Comparison of ENCODE assay signal across 10 cellular contexts in genomic region chr3:150528359-150528797, GRCh38. TPM values are rescaled to one million over a fixed set of nuclear protein-coding genes. Genes with fewer than 3 reads are reported as not detected.
DNase-seq lines count a peak whose midpoint lies in the region; ATAC-seq and TF ChIP-seq lines count a peak whose summit lies in the region.
"Had no signal": no experiment of that assay in that cellular context is flagged by ENCODE, and none has a peak within 500 bp of the region (broad histone marks: within the 10 kb centered on the region; RNA-seq: fewer than 3 reads in every experiment).

No MANE protein-coding gene starts in this region.

- no peaks in the 10 kb centered on the region for H3K79me2 ChIP-seq in GM23338 (replicated peaks; ENCODE audit: insufficient read depth)
- no peaks in the 10 kb centered on the region for H3K79me2 ChIP-seq in SU-DHL-6 (ENCODE audit: insufficient read depth, low read length)

- DNase-seq in AG09319 (ENCODE audit: extremely low read depth, low read depth) (peak; percentile 30), GM23338 (ENCODE audit: low spot score) (no peak), posterior cingulate gyrus (no peak)
- no peak for DNase-seq in effector memory CD4-positive, alpha-beta T cell
- no peak for DNase-seq in activated CD4-positive, alpha-beta T cell treated with anti-CD3 and anti-CD28 coated beads, Interleukin-2, amount 50 U/mL, for 48 hours
- DNase-seq: NCI-H1930 had no signal

- H3K9me3 Mint-ChIP-seq in GM23338 = no peaks in the 10 kb centered on the region
- H3K9me3 Mint-ChIP-seq: activated naive CD4-positive, alpha-beta T cell treated with anti-CD3 and anti-CD28 coated beads, Interleukin-2, amount 50 U/mL, for 24 hours had no signal

- H3K27ac ChIP-seq in GM23338 (ENCODE audit: low read depth) = 0 out of 2 replicates have a peak overlapping the region, but pooled peaks have one; percentile 6
- H3K27ac ChIP-seq in SU-DHL-6 (ENCODE audit: low read depth, low read length) = no peak overlapping the region
- H3K27ac ChIP-seq in iPS-20b (ENCODE audit: low read length) = no peak overlapping the region
- no peak overlapping the region for H3K27ac ChIP-seq in effector memory CD4-positive, alpha-beta T cell (ENCODE audit: insufficient read depth, low read length, poor library complexity, severe bottlenecking)

- H3K36me3 ChIP-seq in GM23338 (ENCODE audit: insufficient read depth) = no peaks in the 10 kb centered on the region
- no peaks in the 10 kb centered on the region for H3K36me3 ChIP-seq in SU-DHL-6 (ENCODE audit: low read length)
- no peaks in the 10 kb centered on the region for H3K36me3 ChIP-seq in iPS-20b (ENCODE audit: insufficient read depth, low read depth, low read length)
- H3K36me3 ChIP-seq in effector memory CD4-positive, alpha-beta T cell (ENCODE audit: control insufficient read depth, insufficient read depth, low read length) = no peaks in the 10 kb centered on the region

- H3K9me2 ChIP-seq in GM23338 (ENCODE audit: insufficient read depth) = no peaks in the 10 kb centered on the region
- H3K9me2 ChIP-seq in SU-DHL-6 (replicated peaks; ENCODE audit: insufficient read depth, low read length) = no peaks in the 10 kb centered on the region

- H3K4me3 ChIP-seq in GM23338 = peak overlapping the region; percentile 21; the same call in 1 of the 2 replicates
- no peak overlapping the region for H3K4me3 ChIP-seq in SU-DHL-6 (ENCODE audit: insufficient read depth, low read length, poor library complexity, severe bottlenecking)
- H3K4me3 ChIP-seq in iPS-20b (ENCODE audit: low read length) = peak overlapping the region; percentile 48; the same call in 1 of the 2 replicates
- H3K4me3 ChIP-seq in effector memory CD4-positive, alpha-beta T cell (ENCODE audit: insufficient read depth, low read depth, low read length, poor library complexity, severe bottlenecking) = no peak overlapping the region

- no peaks in the 10 kb centered on the region for H3K9me3 ChIP-seq in SU-DHL-6 (ENCODE audit: insufficient read depth, low read length)
- no peaks in the 10 kb centered on the region for H3K9me3 ChIP-seq in iPS-20b (ENCODE audit: insufficient read depth, low read depth, low read length)
- H3K9me3 ChIP-seq in effector memory CD4-positive, alpha-beta T cell (ENCODE audit: control insufficient read depth, low read length) = no peaks in the 10 kb centered on the region

- H3K4me1 ChIP-seq in GM23338 (ENCODE audit: insufficient read depth) (peaks cover 16% of the 10 kb centered on the region; the same call in 1 of the 2 replicates), iPS-20b (ENCODE audit: insufficient read depth, low read length) (peaks cover 12% of the 10 kb centered on the region; the same call in 1 of the 2 replicates)
- no peaks in the 10 kb centered on the region for H3K4me1 ChIP-seq in effector memory CD4-positive, alpha-beta T cell (ENCODE audit: control insufficient read depth, insufficient read depth, low read length, poor library complexity, severe bottlenecking)

- no peak overlapping the region for H3K9ac ChIP-seq in SU-DHL-6 (ENCODE audit: low read length)
- H3K9ac ChIP-seq in iPS-20b (ENCODE audit: low read depth, low read length) = no peak overlapping the region

- intact Hi-C loops in posterior cingulate gyrus (cut with DNase I) = no loop called here

- ATAC-seq in GM23338 (no peak), HG02885 (IDR thresholded peaks at IDR 0.05; ENCODE audit: poor library complexity, unreplicated experiment) (no peak)

- H4K20me1 ChIP-seq in GM23338 (replicated peaks; ENCODE audit: insufficient read depth) (no peaks in the 10 kb centered on the region), SU-DHL-6 (ENCODE audit: low read depth, low read length) (no peaks in the 10 kb centered on the region)

- TF ChIP-seq CTCF in AG09319 (IDR thresholded peaks at IDR 0.05; ENCODE audit: low read depth, low read length) (peak; percentile 14), GM23338 (conservative IDR thresholded peaks at IDR 0.05; ENCODE audit: low read depth in 2 of 2) (peak in 1 of 2 experiments; percentile 59; a peak in 3 of 4 replicates), SU-DHL-6 (IDR thresholded peaks at IDR 0.05; ENCODE audit: insufficient read depth, low read length, poor library complexity, severe bottlenecking) (peak; percentile 28)

- H3K36me3 Mint-ChIP-seq in GM23338 (ENCODE audit: low read depth) = no peaks in the 10 kb centered on the region
- H3K36me3 Mint-ChIP-seq: activated naive CD4-positive, alpha-beta T cell treated with anti-CD3 and anti-CD28 coated beads, Interleukin-2, amount 50 U/mL, for 24 hours had no signal

- peak overlapping the region; percentile 26; the same call in 1 of the 2 replicates for H3K27ac Mint-ChIP-seq in GM23338
- H3K27ac Mint-ChIP-seq: activated naive CD4-positive, alpha-beta T cell treated with anti-CD3 and anti-CD28 coated beads, Interleukin-2, amount 50 U/mL, for 24 hours had no signal

- peak overlapping the region; percentile 47; the same call in 2 of the 3 replicates for H3K4me3 Mint-ChIP-seq in GM23338
- H3K4me3 Mint-ChIP-seq: activated naive CD4-positive, alpha-beta T cell treated with anti-CD3 and anti-CD28 coated beads, Interleukin-2, amount 50 U/mL, for 24 hours had no signal

- peaks cover 21% of the 10 kb centered on the region for H3K4me1 Mint-ChIP-seq in GM23338

- peak overlapping the region; percentile 50 for H3K4me2 ChIP-seq in GM23338
- no peak overlapping the region for H3K4me2 ChIP-seq in SU-DHL-6 (ENCODE audit: low read depth, low read length, poor library complexity, severe bottlenecking)

- no peaks in the 10 kb centered on the region for H3K27me3 ChIP-seq in GM23338 (ENCODE audit: insufficient read depth)
- no peaks in the 10 kb centered on the region for H3K27me3 ChIP-seq in SU-DHL-6 (ENCODE audit: low read length)
- H3K27me3 ChIP-seq in iPS-20b (ENCODE audit: insufficient read depth, low read length) = no peaks in the 10 kb centered on the region
- no peaks in the 10 kb centered on the region for H3K27me3 ChIP-seq in effector memory CD4-positive, alpha-beta T cell (replicated peaks; ENCODE audit: control insufficient read depth, insufficient read depth, low read length, poor library complexity, severe bottlenecking)

- no peaks in the 10 kb centered on the region for H3F3A ChIP-seq in GM23338 (replicated peaks; ENCODE audit: low read depth)
- no peaks in the 10 kb centered on the region for H3F3A ChIP-seq in SU-DHL-6 (ENCODE audit: insufficient read depth)

- no peak overlapping the region for H2AFZ ChIP-seq in GM23338
- no peak overlapping the region for H2AFZ ChIP-seq in SU-DHL-6 (ENCODE audit: low read depth, low read length, severe bottlenecking)

- peaks cover 4% of the 10 kb centered on the region for H3K27me3 Mint-ChIP-seq in GM23338 (ENCODE audit: insufficient read depth, low read depth, poor library complexity)
- H3K27me3 Mint-ChIP-seq: activated naive CD4-positive, alpha-beta T cell treated with anti-CD3 and anti-CD28 coated beads, Interleukin-2, amount 50 U/mL, for 24 hours had no signal

TF ChIP-seq in GM23338, 12 proteins besides CTCF, POLR2A, EP300 and RAD21 (continues in another document):
- no peak for TF ChIP-seq POLR2AphosphoS5 (IDR thresholded peaks at IDR 0.05; ENCODE audit: low read depth)

RNA-seq across cellular contexts. Expression of gene SERP1, which starts 17.9 kb away (rescaled TPM):
- total RNA-seq in GM23338 (2014; rRNA removed; shearing (Covaris generic)) = 214 and 252 TPM in 2 replicates
- 211 and 229 TPM in 2 replicates for polyA plus RNA-seq in GM23338 (2016; fragmentation: Nextera tagmentation; extraction: Ambion mirVana)

RNA-seq across cellular contexts. Expression of gene EIF2A, which starts 18.2 kb away (rescaled TPM):
- total RNA-seq in GM23338 (2014; rRNA removed; shearing (Covaris generic)) = 114 and 153 TPM in 2 replicates
- polyA plus RNA-seq in GM23338 (2016; fragmentation: Nextera tagmentation; extraction: Ambion mirVana) = 65.6 and 95.2 TPM in 2 replicates

Comparison
In these comparisons a context has a peak if more than half of its experiments do, and no peak if none do; other contexts are left out.
1. H3K4me3 ChIP-seq: peak in GM23338 (single experiment) and iPS-20b (single experiment); none in SU-DHL-6 (single experiment) and effector memory CD4-positive, alpha-beta T cell (single experiment).